Comparison of ENCODE assay signal across 8 cellular contexts in genomic region chr15:40763801-40764765, GRCh38. TPM values are rescaled to one million over a fixed set of nuclear protein-coding genes. Genes with fewer than 3 reads are reported as not detected.
A peak's percentile ranks its signal among the peaks of the same experiment; 100 is the strongest.
DNase-seq lines count a peak whose midpoint lies in the region; ATAC-seq and TF ChIP-seq lines count a peak whose summit lies in the region.

Gene GCHFR, plus strand, starts transcription at chr15:40764068. Its CDS starts 113 bp downstream, at chr15:40764181.

- H3K9me2 ChIP-seq in Karpas-422 (replicated peaks; ENCODE audit: insufficient read depth, low read length), result no peaks in the 10 kb centered on the region

- peaks cover 54% of the 10 kb centered on the region for H3K4me1 ChIP-seq in Karpas-422 (ENCODE audit: low read length)

- H3K27me3 Mint-ChIP-seq in activated B cell treated with CpG ODN at 0.5 μM for 24 hours, result no peaks in the 10 kb centered on the region

- H3K36me3 ChIP-seq in Karpas-422 (ENCODE audit: insufficient read depth, low read length), result peaks cover 3% of the 10 kb centered on the region; the same call in 1 of the 2 replicates

- peak within 1 kb of the TSS; percentile 85 for H3K4me3 Mint-ChIP-seq in activated B cell treated with CpG ODN at 0.5 μM for 24 hours

- 0 out of 2 replicates have a peak, but pooled peaks cover 3% of the 10 kb centered on the region for H4K20me1 ChIP-seq in Karpas-422 (ENCODE audit: insufficient read depth, low read depth, low read length)

- CTCF ChIA-PET in activated B cell treated with CpG ODN at 0.5 μM for 24 hours (lab: Charles Lee), result interaction anchor here (1.0 to 1.2 kb wide), 2 partner anchors 18 to 21 kb away, joined by 4 to 6 read pairs; no protein-coding TSS in a partner anchor

- H3K27me3 ChIP-seq in Karpas-422 (ENCODE audit: low read length), result no peaks in the 10 kb centered on the region

- H3K9me3 Mint-ChIP-seq in activated B cell treated with CpG ODN at 0.5 μM for 24 hours, result no peaks in the 10 kb centered on the region

- no peaks in the 10 kb centered on the region for H3K9me3 ChIP-seq in Karpas-422 (ENCODE audit: low read length)

- H3K79me2 ChIP-seq in Karpas-422 (ENCODE audit: low read length), result peaks cover 9% of the 10 kb centered on the region; the same call in 1 of the 2 replicates

- POLR2A ChIA-PET in activated B cell treated with CpG ODN at 0.5 μM for 24 hours (lab: Charles Lee), result interaction anchor here (1.2 to 4.2 kb wide), 7 partner anchors 12 to 211 kb away, joined by 3 to 15 read pairs (median 5); partner anchors contain the start of genes DNAJC17, RAD51 and RPUSD2

- peak within 1 kb of the TSS; percentile 68 for H3K27ac Mint-ChIP-seq in activated B cell treated with CpG ODN at 0.5 μM for 24 hours

- DNase-seq in Caki2 (ENCODE audit: low read depth) (peak; percentile 88), GM20000 (ENCODE audit: low spot score) (peak; percentile 89), Karpas-422 (peak; percentile 89), activated B cell treated with CpG ODN at 0.5 μM for 24 hours (peak; percentile 64), choroid plexus epithelial cell (ENCODE audit: low read depth) (peak; percentile 62), left kidney (ENCODE audit: low read depth, low spot score) (peak; percentile 92), dedifferentiated amniotic fluid mesenchymal stem cell (ENCODE audit: extremely low spot score) (no peak)
- DNase-seq in stimulated activated CD4-positive, alpha-beta T cell treated with anti-CD3 and anti-CD28 coated beads, Interleukin-4, amount 100 ng/mL, for 1 hour, result peak; percentile 69

- in situ Hi-C loops in Caki2 (cut with HindIII; ENCODE audit: low pct_unique_long_range_greater_than_20kb, low sequenced_read_pairs), result no loop called here

- H3K4me1 Mint-ChIP-seq in activated B cell treated with CpG ODN at 0.5 μM for 24 hours, result peaks cover 36% of the 10 kb centered on the region

- H3K27ac ChIP-seq in Karpas-422 (ENCODE audit: low read length), result peak within 1 kb of the TSS; percentile 89

- peaks cover 2% of the 10 kb centered on the region for H3K36me3 Mint-ChIP-seq in activated B cell treated with CpG ODN at 0.5 μM for 24 hours (ENCODE audit: low read depth)

- peak within 1 kb of the TSS; percentile 85 for H3K9ac ChIP-seq in Karpas-422 (ENCODE audit: low read length)

- ATAC-seq in activated B cell treated with CpG ODN at 0.5 μM for 24 hours (ENCODE audit: low read depth), result peak; percentile 72

- intact Hi-C loops in activated B cell treated with CpG ODN at 0.5 μM for 24 hours (cut with micrococcal nuclease), result loop anchor here (1.0 kb wide), 1 partner anchor 9 kb away; the partner anchor contains the start of gene RMDN3

- peak within 1 kb of the TSS; percentile 76 for H2AFZ ChIP-seq in Karpas-422 (ENCODE audit: low read length)

- peak within 1 kb of the TSS; percentile 73 for H3K4me3 ChIP-seq in Karpas-422 (ENCODE audit: low read length)
- H3K4me3 ChIP-seq in choroid plexus epithelial cell (ENCODE audit: low read depth, low read length), result peak within 1 kb of the TSS; percentile 60

- H3K4me2 ChIP-seq in Karpas-422 (ENCODE audit: low read depth, low read length, poor library complexity, severe bottlenecking), result peak within 1 kb of the TSS; percentile 84

- no peak for TF ChIP-seq CTCF in GM20000 (IDR thresholded peaks at IDR 0.05; ENCODE audit: extremely low read depth, missing control alignments)
- no peak for TF ChIP-seq CTCF in activated B cell treated with CpG ODN at 0.5 μM for 24 hours (IDR thresholded peaks at IDR 0.05)
- peak; percentile 22 for TF ChIP-seq CTCF in choroid plexus epithelial cell (conservative IDR thresholded peaks at IDR 0.05; ENCODE audit: low read depth, low read length)

RNA-seq across cellular contexts. Expression of gene GCHFR, which starts in this region (rescaled TPM):
- 73.4 and 105 TPM in 2 replicates for total RNA-seq in Caki2 (2014; rRNA removed; shearing (Covaris generic); ENCODE audit: low replicate concordance)
- total RNA-seq in Karpas-422 (2014; rRNA removed; shearing (Covaris generic); ENCODE audit: low replicate concordance), result 173 and 503 TPM in 2 replicates
- total RNA-seq in activated B cell treated with CpG ODN at 0.5 μM for 24 hours, result 19.5 and 21.1 TPM in 2 replicates
